20 cellular contexts compared by ENCODE assay signal in genomic region chr1:240801445-240801844, GRCh38.
"Had no signal": no experiment of that assay in that cellular context is flagged by ENCODE, and none has a peak within 500 bp of the region (broad histone marks: within the 10 kb centered on the region; RNA-seq: fewer than 3 reads in every experiment).

No MANE protein-coding gene starts in this region.

- H3K36me3 ChIP-seq: ascending aorta, heart left ventricle had no signal

- H3K36me3 Mint-ChIP-seq: activated naive CD8-positive, alpha-beta T cell treated with anti-CD3 and anti-CD28 coated beads, Interleukin-2, amount 10 ng/mL, durations not matched to agents 7 days and 5 days; natural killer cell treated with Interleukin-12 subunit alpha and Interleukin-12 subunit beta and Interleukin-15 and Interleukin-18, amount 100 ng/mL, for 72 hours had no signal

- H3K9me3 ChIP-seq: ascending aorta, heart left ventricle, testis had no signal

- H3K4me3 ChIP-seq: ascending aorta, coronary artery, heart left ventricle, testis had no signal

- H3K9me3 Mint-ChIP-seq: activated CD8-positive, alpha-beta T cell treated with anti-CD3 and anti-CD28 coated beads for 36 hours; activated naive CD8-positive, alpha-beta T cell treated with anti-CD3 and anti-CD28 coated beads, Interleukin-2, amount 10 ng/mL, durations not matched to agents 7 days and 5 days; natural killer cell treated with Interleukin-12 subunit alpha and Interleukin-12 subunit beta and Interleukin-15 and Interleukin-18, amount 100 ng/mL, for 72 hours; stimulated activated naive CD8-positive, alpha-beta T cell treated with anti-CD3 and anti-CD28 coated beads, Interleukin-15, Interleukin-2, amounts not matched to agents 100 ng/mL and 50 ng/mL, for 24 hours had no signal

- ATAC-seq: activated CD8-positive, alpha-beta T cell treated with anti-CD3 and anti-CD28 coated beads for 36 hours; heart left ventricle; left lobe of liver; natural killer cell treated with Interleukin-12 subunit alpha and Interleukin-12 subunit beta and Interleukin-15 and Interleukin-18, amount 100 ng/mL, for 72 hours; sciatic nerve had no signal

- H3K27ac Mint-ChIP-seq: activated CD8-positive, alpha-beta T cell treated with anti-CD3 and anti-CD28 coated beads for 36 hours; activated naive CD8-positive, alpha-beta T cell treated with anti-CD3 and anti-CD28 coated beads, Interleukin-2, amount 10 ng/mL, durations not matched to agents 7 days and 5 days; natural killer cell treated with Interleukin-12 subunit alpha and Interleukin-12 subunit beta and Interleukin-15 and Interleukin-18, amount 100 ng/mL, for 72 hours; progenitor cell of endocrine pancreas; stimulated activated naive CD8-positive, alpha-beta T cell treated with anti-CD3 and anti-CD28 coated beads, Interleukin-15, Interleukin-2, amounts not matched to agents 100 ng/mL and 50 ng/mL, for 24 hours had no signal

- H3K27me3 ChIP-seq: ascending aorta, heart left ventricle, testis had no signal

- DNase-seq: activated CD4-positive, alpha-beta T cell treated with anti-CD3 and anti-CD28 coated beads for 4 hours; activated CD8-positive, alpha-beta memory T cell treated with anti-CD3 and anti-CD28 coated beads, Interleukin-2, amount 50 U/mL, for 4 hours; activated CD8-positive, alpha-beta T cell treated with anti-CD3 and anti-CD28 coated beads for 36 hours; activated naive CD8-positive, alpha-beta T cell treated with anti-CD3 and anti-CD28 coated beads, Interleukin-2, amount 10 ng/mL, durations not matched to agents 7 days and 5 days; effector CD8-positive, alpha-beta T cell; foreskin melanocyte; heart left ventricle; islet precursor cell; mammary epithelial cell; nucleus accumbens; stimulated activated CD4-positive, alpha-beta T cell treated with anti-CD3 and anti-CD28 coated beads, Interleukin-12 subunit alpha, Interleukin-12 subunit beta, amount 100 ng/mL, for 4 hours; stimulated activated CD4-positive, alpha-beta T cell treated with anti-CD3 and anti-CD28 coated beads, Interleukin-4, amount 100 ng/mL, for 24 hours; testis had no signal

- H3K4me1 ChIP-seq: ascending aorta, heart left ventricle, testis had no signal

- H3K4me3 Mint-ChIP-seq: activated CD8-positive, alpha-beta T cell treated with anti-CD3 and anti-CD28 coated beads for 36 hours; activated naive CD8-positive, alpha-beta T cell treated with anti-CD3 and anti-CD28 coated beads, Interleukin-2, amount 10 ng/mL, durations not matched to agents 7 days and 5 days; natural killer cell treated with Interleukin-12 subunit alpha and Interleukin-12 subunit beta and Interleukin-15 and Interleukin-18, amount 100 ng/mL, for 72 hours; stimulated activated naive CD8-positive, alpha-beta T cell treated with anti-CD3 and anti-CD28 coated beads, Interleukin-15, Interleukin-2, amounts not matched to agents 100 ng/mL and 50 ng/mL, for 24 hours had no signal

- H3K27me3 Mint-ChIP-seq: activated naive CD8-positive, alpha-beta T cell treated with anti-CD3 and anti-CD28 coated beads, Interleukin-2, amount 10 ng/mL, durations not matched to agents 7 days and 5 days; natural killer cell treated with Interleukin-12 subunit alpha and Interleukin-12 subunit beta and Interleukin-15 and Interleukin-18, amount 100 ng/mL, for 72 hours; progenitor cell of endocrine pancreas; stimulated activated naive CD8-positive, alpha-beta T cell treated with anti-CD3 and anti-CD28 coated beads, Interleukin-15, Interleukin-2, amounts not matched to agents 100 ng/mL and 50 ng/mL, for 24 hours had no signal

- H3K27ac ChIP-seq: ascending aorta, coronary artery, heart left ventricle, testis had no signal

- H3K4me1 Mint-ChIP-seq: activated naive CD8-positive, alpha-beta T cell treated with anti-CD3 and anti-CD28 coated beads, Interleukin-2, amount 10 ng/mL, durations not matched to agents 7 days and 5 days had no signal
